ENCODE assay signal across 15 cellular contexts in the genomic region with DNA sequence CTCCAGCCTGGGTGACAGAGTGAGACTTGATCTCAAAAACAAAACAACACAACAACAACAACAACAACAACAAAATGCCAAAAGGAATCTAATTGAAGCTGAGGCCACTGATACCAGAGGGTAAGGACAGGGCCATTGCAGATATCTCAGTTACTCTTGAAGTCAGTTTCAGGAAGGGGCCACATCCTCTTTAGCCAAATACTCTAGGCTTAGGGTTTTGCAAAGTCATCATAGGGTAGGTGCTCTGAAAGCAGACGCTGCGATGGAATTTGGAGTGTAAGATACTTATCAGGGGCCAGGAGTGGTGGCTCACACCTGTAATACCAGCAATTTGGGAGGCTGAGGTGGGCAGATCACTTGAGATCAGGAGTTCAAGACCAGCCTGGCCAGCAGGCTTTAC.
"Had no signal": no experiment of that assay in that cellular context is flagged by ENCODE, and none has a peak within 500 bp of the region (broad histone marks: within the 10 kb centered on the region; RNA-seq: fewer than 3 reads in every experiment).

No MANE protein-coding gene starts in this region.

- H3K4me3 ChIP-seq: dorsolateral prefrontal cortex, neural progenitor cell, ovary, suprapubic skin, upper lobe of left lung had no signal

- H3K36me3 Mint-ChIP-seq: activated naive CD8-positive, alpha-beta T cell treated with anti-CD3 and anti-CD28 coated beads for 36 hours; neural progenitor cell had no signal

- H3K4me3 Mint-ChIP-seq: activated CD4-positive, alpha-beta memory T cell treated with anti-CD3 and anti-CD28 coated beads, Interleukin-2, amount 10 ng/mL, durations not matched to agents 7 days and 5 days; activated naive CD8-positive, alpha-beta T cell treated with anti-CD3 and anti-CD28 coated beads for 36 hours; neural progenitor cell had no signal

- DNase-seq: activated CD4-positive, alpha-beta memory T cell treated with anti-CD3 and anti-CD28 coated beads, Interleukin-2, amount 10 ng/mL, durations not matched to agents 7 days and 5 days; activated gamma-delta T cell treated with Interleukin-2 at 50 U/mL for 16 hours; activated naive CD8-positive, alpha-beta T cell treated with anti-CD3 and anti-CD28 coated beads for 36 hours; activated T-cell treated with anti-CD3 and anti-CD28 coated beads, Interleukin-2, amount 50 U/mL, for 48 hours; dorsolateral prefrontal cortex; hypothalamus; kidney glomerular epithelial cell; ovary; stimulated activated CD4-positive, alpha-beta T cell treated with anti-CD3 and anti-CD28 coated beads, Interleukin-12 subunit alpha, Interleukin-12 subunit beta, amount 100 ng/mL, for 4 hours; stimulated activated naive CD8-positive, alpha-beta T cell treated with anti-CD3 and anti-CD28 coated beads, Interleukin-15, Interleukin-2, amounts not matched to agents 100 U/mL and 50 U/mL, for 24 hours; upper lobe of left lung had no signal

- H3K4me1 ChIP-seq: neural progenitor cell, upper lobe of left lung had no signal

- H3K9me3 Mint-ChIP-seq: activated CD4-positive, alpha-beta memory T cell treated with anti-CD3 and anti-CD28 coated beads, Interleukin-2, amount 10 ng/mL, durations not matched to agents 7 days and 5 days; activated naive CD8-positive, alpha-beta T cell treated with anti-CD3 and anti-CD28 coated beads for 36 hours; neural progenitor cell had no signal

- ATAC-seq: esophagus mucosa; stimulated activated naive CD8-positive, alpha-beta T cell treated with anti-CD3 and anti-CD28 coated beads, Interleukin-15, Interleukin-2, amounts not matched to agents 100 U/mL and 50 U/mL, for 24 hours had no signal

- H3K27me3 ChIP-seq: neural progenitor cell, ovary, suprapubic skin, upper lobe of left lung had no signal

- H3K4me2 ChIP-seq: neural progenitor cell had no signal

- H3K9ac ChIP-seq: neural progenitor cell had no signal

- H3K27ac Mint-ChIP-seq: activated CD4-positive, alpha-beta memory T cell treated with anti-CD3 and anti-CD28 coated beads, Interleukin-2, amount 10 ng/mL, durations not matched to agents 7 days and 5 days; activated naive CD8-positive, alpha-beta T cell treated with anti-CD3 and anti-CD28 coated beads for 36 hours had no signal

- H2AFZ ChIP-seq: neural progenitor cell had no signal

- H3K36me3 ChIP-seq: neural progenitor cell, ovary, suprapubic skin, upper lobe of left lung had no signal

- H3K27ac ChIP-seq: dorsolateral prefrontal cortex, neural progenitor cell, ovary, suprapubic skin, upper lobe of left lung, VCaP had no signal

- H3K4me1 Mint-ChIP-seq: neural progenitor cell had no signal

- H3K9me3 ChIP-seq: ovary, suprapubic skin, upper lobe of left lung had no signal
